ENCODE assay signal across 35 cellular contexts in the genomic region with DNA sequence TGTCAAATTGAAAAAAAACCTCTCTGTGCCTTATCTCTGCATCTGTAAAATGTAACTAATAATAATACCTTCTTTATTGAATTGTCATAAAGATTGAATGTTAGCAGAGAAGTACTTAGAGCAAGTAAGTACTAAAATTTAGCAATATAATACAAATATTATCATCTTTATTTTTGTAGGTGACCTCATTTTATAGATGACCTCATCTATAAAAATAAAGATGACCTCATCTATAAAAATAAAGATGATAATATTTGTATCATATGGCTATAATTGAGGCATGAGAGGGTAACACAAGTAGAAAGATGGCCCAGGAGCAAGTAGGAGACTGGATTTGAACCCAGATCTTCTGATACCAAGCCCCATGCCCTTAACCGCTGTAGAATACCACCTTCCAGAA.
"Had no signal": no experiment of that assay in that cellular context is flagged by ENCODE, and none has a peak within 500 bp of the region (broad histone marks: within the 10 kb centered on the region; RNA-seq: fewer than 3 reads in every experiment).

No MANE protein-coding gene starts in this region.

- H3K36me3 Mint-ChIP-seq: activated CD4-positive, alpha-beta memory T cell treated with anti-CD3 and anti-CD28 coated beads for 36 hours; activated CD8-positive, alpha-beta memory T cell treated with anti-CD3 and anti-CD28 coated beads, Interleukin-2, amount 10 ng/mL, durations not matched to agents 7 days and 5 days; activated naive CD4-positive, alpha-beta T cell treated with anti-CD3 and anti-CD28 coated beads, Interleukin-2, amount 50 U/mL, for 24 hours; activated naive CD8-positive, alpha-beta T cell treated with anti-CD3 and anti-CD28 coated beads for 36 hours; brain had no signal

- H3K36me3 ChIP-seq: adrenal gland, breast epithelium, cardiac muscle cell, esophagus muscularis mucosa, gastroesophageal sphincter, heart right ventricle had no signal

- H3K4me1 Mint-ChIP-seq: activated CD4-positive, alpha-beta T cell treated with anti-CD3 and anti-CD28 coated beads for 36 hours; activated naive CD4-positive, alpha-beta T cell treated with anti-CD3 and anti-CD28 coated beads, Interleukin-2, amount 50 U/mL, for 24 hours; activated naive CD8-positive, alpha-beta T cell treated with anti-CD3 and anti-CD28 coated beads, Interleukin-2, amount 50 U/mL, for 24 hours had no signal

- DNase-seq: activated CD4-positive, alpha-beta memory T cell treated with anti-CD3 and anti-CD28 coated beads for 36 hours; activated CD4-positive, alpha-beta T cell treated with anti-CD3 and anti-CD28 coated beads for 36 hours; activated CD4-positive, alpha-beta T cell treated with anti-CD3 and anti-CD28 coated beads, Interleukin-2, amount 10 ng/mL, durations not matched to agents 24 days and 14 days; activated CD4-positive, CD25-positive, alpha-beta regulatory T cell; activated CD4-positive, CD25-positive, alpha-beta regulatory T cell treated with anti-CD3 and anti-CD28 coated beads, Interleukin-2, amount 50 U/mL, for 72 hours; activated CD8-positive, alpha-beta memory T cell treated with anti-CD3 and anti-CD28 coated beads, Interleukin-2, amount 10 ng/mL, durations not matched to agents 7 days and 5 days; activated CD8-positive, alpha-beta memory T cell treated with anti-CD3 and anti-CD28 coated beads, Interleukin-2, amount 50 U/mL, for 4 hours; activated CD8-positive, alpha-beta T cell treated with anti-CD3 and anti-CD28 coated beads, Interleukin-2, amount 10 ng/mL, durations not matched to agents 7 days and 5 days; activated effector memory CD4-positive, alpha-beta T cell treated with anti-CD3 and anti-CD28 coated beads, Interleukin-2, amount 50 U/mL, for 16 hours; activated naive CD4-positive, alpha-beta T cell treated with anti-CD3 and anti-CD28 coated beads for 36 hours; activated naive CD8-positive, alpha-beta T cell treated with anti-CD3 and anti-CD28 coated beads for 36 hours; activated naive CD8-positive, alpha-beta T cell treated with anti-CD3 and anti-CD28 coated beads, Interleukin-2, amount 50 U/mL, for 24 hours; activated T-cell treated with anti-CD3 and anti-CD28 coated beads, Interleukin-2, amount 50 U/mL, for 1 hour; activated T-cell treated with anti-CD3 and anti-CD28 coated beads, Interleukin-2, amount 50 U/mL, for 48 hours; adrenal gland; amygdala; aorta; central memory CD4-positive, alpha-beta T cell; cerebellar nuclear complex; dorsolateral prefrontal cortex; effector memory CD4-positive, alpha-beta T cell; endodermal cell; erythroblast; heart right ventricle; T-helper 2 cell had no signal

- H3K27ac ChIP-seq: adrenal gland, breast epithelium, cardiac muscle cell, coronary artery, dorsolateral prefrontal cortex, esophagus muscularis mucosa, gastroesophageal sphincter, heart right ventricle had no signal

- H3K4me3 Mint-ChIP-seq: activated CD4-positive, alpha-beta memory T cell treated with anti-CD3 and anti-CD28 coated beads for 36 hours; activated CD4-positive, alpha-beta T cell treated with anti-CD3 and anti-CD28 coated beads for 36 hours; activated CD4-positive, alpha-beta T cell treated with anti-CD3 and anti-CD28 coated beads, Interleukin-2, amount 10 ng/mL, durations not matched to agents 24 days and 14 days; activated CD8-positive, alpha-beta memory T cell treated with anti-CD3 and anti-CD28 coated beads, Interleukin-2, amount 10 ng/mL, durations not matched to agents 7 days and 5 days; activated CD8-positive, alpha-beta T cell treated with anti-CD3 and anti-CD28 coated beads, Interleukin-2, amount 10 ng/mL, durations not matched to agents 7 days and 5 days; activated naive CD4-positive, alpha-beta T cell treated with anti-CD3 and anti-CD28 coated beads for 36 hours; activated naive CD4-positive, alpha-beta T cell treated with anti-CD3 and anti-CD28 coated beads, Interleukin-2, amount 50 U/mL, for 24 hours; activated naive CD8-positive, alpha-beta T cell treated with anti-CD3 and anti-CD28 coated beads for 36 hours; activated naive CD8-positive, alpha-beta T cell treated with anti-CD3 and anti-CD28 coated beads, Interleukin-2, amount 50 U/mL, for 24 hours; activated T-helper 1 cell treated with anti-CD3 and anti-CD28 coated beads, Interleukin-12 subunit alpha, Interleukin-12 subunit beta, Interleukin-2, Interleukin-4 antibody, amounts not matched to agents 30 ng/mL and 10 ng/mL and 1 ng/mL, durations not matched to agents 14 hours and 24 hours and 36 hours; brain; dendritic cell treated with granulocyte-macrophage colony-stimulating factor and Interleukin-4, amounts not matched to agents 40 ng/mL and 50 ng/mL, for 4 days; endodermal cell had no signal

- H3K9me3 Mint-ChIP-seq: activated CD4-positive, alpha-beta memory T cell treated with anti-CD3 and anti-CD28 coated beads for 36 hours; activated CD4-positive, alpha-beta T cell treated with anti-CD3 and anti-CD28 coated beads, Interleukin-2, amount 10 ng/mL, durations not matched to agents 24 days and 14 days; activated naive CD4-positive, alpha-beta T cell treated with anti-CD3 and anti-CD28 coated beads for 36 hours; activated naive CD4-positive, alpha-beta T cell treated with anti-CD3 and anti-CD28 coated beads, Interleukin-2, amount 50 U/mL, for 24 hours; activated naive CD8-positive, alpha-beta T cell treated with anti-CD3 and anti-CD28 coated beads for 36 hours; activated naive CD8-positive, alpha-beta T cell treated with anti-CD3 and anti-CD28 coated beads, Interleukin-2, amount 50 U/mL, for 24 hours; activated T-helper 1 cell treated with anti-CD3 and anti-CD28 coated beads, Interleukin-12 subunit alpha, Interleukin-12 subunit beta, Interleukin-2, Interleukin-4 antibody, amounts not matched to agents 30 ng/mL and 10 ng/mL and 1 ng/mL, durations not matched to agents 14 hours and 24 hours and 36 hours; activated T-helper 2 cell treated with anti-CD3 and anti-CD28 coated beads, Interferon-gamma antibody, Interleukin-2, Interleukin-4, amounts not matched to agents 10 μg/mL and 5 μg/mL and 100 μg/mL, durations not matched to agents 14 hours and 24 hours and 36 hours; dendritic cell treated with granulocyte-macrophage colony-stimulating factor and Interleukin-4, amounts not matched to agents 40 ng/mL and 50 ng/mL, for 4 days; endodermal cell had no signal

- H3K27me3 ChIP-seq: breast epithelium, esophagus muscularis mucosa, gastroesophageal sphincter had no signal

- H3K4me3 ChIP-seq: adrenal gland, breast epithelium, cardiac muscle cell, coronary artery, dorsolateral prefrontal cortex, esophagus muscularis mucosa, gastroesophageal sphincter, heart right ventricle had no signal

- H3K4me1 ChIP-seq: adrenal gland, breast epithelium, heart right ventricle had no signal

- H3K9me3 ChIP-seq: adrenal gland, breast epithelium, esophagus muscularis mucosa, gastroesophageal sphincter, heart right ventricle had no signal

- ATAC-seq: activated CD4-positive, alpha-beta T cell treated with anti-CD3 and anti-CD28 coated beads for 36 hours; activated CD8-positive, alpha-beta memory T cell treated with anti-CD3 and anti-CD28 coated beads, Interleukin-2, amount 10 ng/mL, durations not matched to agents 7 days and 5 days; activated CD8-positive, alpha-beta T cell treated with anti-CD3 and anti-CD28 coated beads, Interleukin-2, amount 10 ng/mL, durations not matched to agents 7 days and 5 days; activated naive CD8-positive, alpha-beta T cell treated with anti-CD3 and anti-CD28 coated beads, Interleukin-2, amount 50 U/mL, for 24 hours; gastroesophageal sphincter; heart right ventricle had no signal

- H3K27ac Mint-ChIP-seq: activated CD4-positive, alpha-beta memory T cell treated with anti-CD3 and anti-CD28 coated beads for 36 hours; activated CD4-positive, alpha-beta T cell treated with anti-CD3 and anti-CD28 coated beads for 36 hours; activated CD4-positive, alpha-beta T cell treated with anti-CD3 and anti-CD28 coated beads, Interleukin-2, amount 10 ng/mL, durations not matched to agents 24 days and 14 days; activated CD8-positive, alpha-beta memory T cell treated with anti-CD3 and anti-CD28 coated beads, Interleukin-2, amount 10 ng/mL, durations not matched to agents 7 days and 5 days; activated CD8-positive, alpha-beta T cell treated with anti-CD3 and anti-CD28 coated beads, Interleukin-2, amount 10 ng/mL, durations not matched to agents 7 days and 5 days; activated naive CD4-positive, alpha-beta T cell treated with anti-CD3 and anti-CD28 coated beads for 36 hours; activated naive CD4-positive, alpha-beta T cell treated with anti-CD3 and anti-CD28 coated beads, Interleukin-2, amount 50 U/mL, for 24 hours; activated naive CD8-positive, alpha-beta T cell treated with anti-CD3 and anti-CD28 coated beads for 36 hours; activated naive CD8-positive, alpha-beta T cell treated with anti-CD3 and anti-CD28 coated beads, Interleukin-2, amount 50 U/mL, for 24 hours; activated T-helper 1 cell treated with anti-CD3 and anti-CD28 coated beads, Interleukin-12 subunit alpha, Interleukin-12 subunit beta, Interleukin-2, Interleukin-4 antibody, amounts not matched to agents 30 ng/mL and 10 ng/mL and 1 ng/mL, durations not matched to agents 14 hours and 24 hours and 36 hours; activated T-helper 2 cell treated with anti-CD3 and anti-CD28 coated beads, Interferon-gamma antibody, Interleukin-2, Interleukin-4, amounts not matched to agents 10 μg/mL and 5 μg/mL and 100 μg/mL, durations not matched to agents 14 hours and 24 hours and 36 hours; brain; dendritic cell treated with granulocyte-macrophage colony-stimulating factor and Interleukin-4, amounts not matched to agents 40 ng/mL and 50 ng/mL, for 4 days; endodermal cell had no signal
